In the genomic region with DNA sequence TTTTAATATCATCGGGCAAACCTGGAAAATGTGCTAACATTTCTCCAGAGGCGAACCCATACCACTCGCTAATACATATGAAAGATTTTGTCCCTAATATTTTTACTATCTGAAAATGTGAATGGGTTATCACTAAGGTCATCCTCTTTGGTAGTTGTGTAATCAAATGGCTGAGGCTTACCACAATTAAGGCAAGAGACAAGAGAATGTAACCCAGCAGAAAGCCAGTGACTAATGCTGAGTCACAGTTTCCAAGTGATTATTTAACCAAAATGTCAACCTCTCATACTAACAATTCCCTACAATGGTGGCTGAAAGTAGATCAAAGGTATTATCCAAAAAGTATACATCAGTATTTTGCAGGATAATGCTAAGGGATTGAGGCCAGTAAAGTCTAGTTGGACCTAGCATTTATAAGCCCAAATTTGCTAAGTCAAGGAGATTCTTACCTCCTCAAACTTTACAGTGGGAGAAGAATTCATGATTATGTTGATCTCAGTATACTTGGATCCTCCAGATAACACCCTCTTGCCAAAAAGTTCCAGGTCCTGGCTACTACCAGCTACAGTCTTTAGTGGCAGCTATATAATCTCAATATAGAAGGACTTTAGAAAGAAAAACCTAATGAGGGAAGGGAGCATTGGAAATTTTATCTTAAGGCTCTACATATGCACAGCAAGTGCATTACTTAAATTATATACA, we compare ENCODE assay signal across 8 cellular contexts. TPM values are rescaled to one million over a fixed set of nuclear protein-coding genes. Genes with fewer than 3 reads are reported as not detected.
A peak's percentile ranks its signal among the peaks of the same experiment; 100 is the strongest.
DNase-seq lines count a peak whose midpoint lies in the region; ATAC-seq and TF ChIP-seq lines count a peak whose summit lies in the region.

No MANE protein-coding gene starts in this region.

- peaks cover 26% of the 10 kb centered on the region for H3K4me1 Mint-ChIP-seq in MCF 10A (ENCODE audit: insufficient read depth, unreplicated experiment)

- DNase-seq in NB4 (ENCODE audit: low read depth) (peak; percentile 94), MCF 10A (ENCODE audit: unreplicated experiment) (peak; percentile 92), lung microvascular endothelial cell (ENCODE audit: low read depth in 2 of 2) (peak; percentile 87 to 93), medulla oblongata (ENCODE audit: extremely low spot score) (no peak)
- DNase-seq in effector memory CD4-positive, alpha-beta T cell, result no peak

- no peak overlapping the region for H3K4me3 Mint-ChIP-seq in MCF 10A (ENCODE audit: unreplicated experiment)

- no peaks in the 10 kb centered on the region for H3K27me3 Mint-ChIP-seq in MCF 10A (ENCODE audit: insufficient read depth, unreplicated experiment)

- H3K27ac Mint-ChIP-seq in MCF 10A (ENCODE audit: low read depth, unreplicated experiment), result no peak overlapping the region

- CTCF ChIA-PET in MCF 10A (lab: Yijun Ruan, JAX), result interaction anchor here (0.5 to 1.7 kb wide), 9 partner anchors 11 to 163 kb away, joined by 3 to 10 read pairs (median 3); no protein-coding TSS in a partner anchor

- H3K36me3 Mint-ChIP-seq in MCF 10A (ENCODE audit: insufficient read depth, unreplicated experiment), result peaks cover 6% of the 10 kb centered on the region

- no peak for TF ChIP-seq POLR2A in NB4 (IDR thresholded peaks at IDR 0.05; ENCODE audit: extremely low read depth, insufficient read length)

- POLR2A ChIA-PET in MCF 10A (lab: Yijun Ruan, JAX), result interaction anchor here (0.7 to 2.9 kb wide), 13 partner anchors 9 to 193 kb away, joined by 3 to 24 read pairs (median 3); a partner anchor contains a TSS

- H3K27ac ChIP-seq in effector memory CD4-positive, alpha-beta T cell (ENCODE audit: insufficient read depth, low read length, poor library complexity, severe bottlenecking), result no peak overlapping the region

- H3K27me3 ChIP-seq in effector memory CD4-positive, alpha-beta T cell (replicated peaks; ENCODE audit: control insufficient read depth, insufficient read depth, low read length, poor library complexity, severe bottlenecking), result no peaks in the 10 kb centered on the region

- no peak for TF ChIP-seq CTCF in NB4 (IDR thresholded peaks at IDR 0.05; ENCODE audit: low read depth, low read length)
- no peak for TF ChIP-seq CTCF in MCF 10A (IDR thresholded peaks at IDR 0.05; ENCODE audit: unreplicated experiment)

- intact Hi-C loops in MCF 10A (cut with micrococcal nuclease), result no loop called here

- H3K36me3 ChIP-seq in effector memory CD4-positive, alpha-beta T cell (ENCODE audit: control insufficient read depth, insufficient read depth, low read length), result no peaks in the 10 kb centered on the region

- no peaks in the 10 kb centered on the region for H3K9me3 Mint-ChIP-seq in MCF 10A (ENCODE audit: unreplicated experiment)

- H3K9me3 ChIP-seq in effector memory CD4-positive, alpha-beta T cell (ENCODE audit: control insufficient read depth, low read length), result no peaks in the 10 kb centered on the region

- ATAC-seq in GM18861 (IDR thresholded peaks at IDR 0.05; ENCODE audit: unreplicated experiment) (peak; percentile 46), HG03280 (IDR thresholded peaks at IDR 0.05; ENCODE audit: unreplicated experiment) (no peak), HG03439 (IDR thresholded peaks at IDR 0.05; ENCODE audit: unreplicated experiment) (no peak)

- peaks cover 22% of the 10 kb centered on the region for H3K4me1 ChIP-seq in effector memory CD4-positive, alpha-beta T cell (ENCODE audit: control insufficient read depth, insufficient read depth, low read length, poor library complexity, severe bottlenecking)

- no peak overlapping the region for H3K4me3 ChIP-seq in NB4 (ENCODE audit: low read depth, low read length)
- no peak overlapping the region for H3K4me3 ChIP-seq in effector memory CD4-positive, alpha-beta T cell (ENCODE audit: insufficient read depth, low read depth, low read length, poor library complexity, severe bottlenecking)

- no TSS peak for BruUV-seq in MCF 10A (replicated peaks; lab: Mats Ljungman, UMichigan)

RNA-seq across cellular contexts. Expression of a gene that starts 25.6 kb away (rescaled TPM):
- total RNA-seq in MCF 10A (2022) (33.3 and 36.5 TPM in 2 replicates), lung microvascular endothelial cell (6.1 and 6.3 TPM in 2 replicates)

Comparison
In these comparisons a context has a peak if more than half of its experiments do, and no peak if none do; other contexts are left out.
1. DNase-seq: peak in NB4 (single experiment), MCF 10A (single experiment) and lung microvascular endothelial cell (2 of 2); none in medulla oblongata (single experiment) and effector memory CD4-positive, alpha-beta T cell (0 of 3).